ENCODE assay signal across 8 cellular contexts in genomic region chr2:162221064-162221463, GRCh38. TPM values are rescaled to one million over a fixed set of nuclear protein-coding genes. Genes with fewer than 3 reads are reported as not detected.
DNase-seq lines count a peak whose midpoint lies in the region; ATAC-seq and TF ChIP-seq lines count a peak whose summit lies in the region.

No MANE protein-coding gene starts in this region.

- H3K4me3 ChIP-seq in OCI-LY3 (ENCODE audit: low read length) = peak overlapping the region; percentile 67
- no peak overlapping the region for H3K4me3 ChIP-seq in fibroblast of pulmonary artery (replicated peaks; ENCODE audit: low read depth, low read length)
- no peak overlapping the region for H3K4me3 ChIP-seq in neuronal stem cell (ENCODE audit: low read length in 2 of 2)
- H3K4me3 ChIP-seq in thyroid gland (replicated peaks in 1 of 3) = no peak overlapping the region

- no peak overlapping the region for H4K91ac ChIP-seq in neuronal stem cell (ENCODE audit: low read depth, low read length, poor library complexity)

- no peak overlapping the region for H2BK15ac ChIP-seq in neuronal stem cell (ENCODE audit: low read length)

- H3K4me3 Mint-ChIP-seq in activated T-cell treated with anti-CD3 and anti-CD28 coated beads, Interleukin-2, amount 50 U/mL, for 24 hours = no peak overlapping the region

- TF ChIP-seq CTCF in AG09319 (IDR thresholded peaks at IDR 0.05; ENCODE audit: low read depth, low read length) (peak; percentile 62), OCI-LY3 (IDR thresholded peaks at IDR 0.05; ENCODE audit: low read depth, low read length) (peak; percentile 92), fibroblast of pulmonary artery (IDR thresholded peaks at IDR 0.05; ENCODE audit: low read length, missing control alignments) (peak; percentile 98), thyroid gland (IDR thresholded peaks at IDR 0.05) (peak; percentile 60 to 86 (median 66))

- H3K4me2 ChIP-seq in OCI-LY3 (ENCODE audit: low read length) = peak overlapping the region; percentile 74
- H3K4me2 ChIP-seq in neuronal stem cell (ENCODE audit: insufficient read depth, low read length, poor library complexity, severe bottlenecking) = no peak overlapping the region

- H3K9ac ChIP-seq in OCI-LY3 (ENCODE audit: low read length) (peak overlapping the region; percentile 10; the same call in 1 of the 2 replicates), neuronal stem cell (ENCODE audit: low read depth, low read length, poor library complexity) (no peak overlapping the region)

- H3K4me1 Mint-ChIP-seq in activated T-cell treated with anti-CD3 and anti-CD28 coated beads, Interleukin-2, amount 50 U/mL, for 24 hours (ENCODE audit: low read depth) = no peaks in the 10 kb centered on the region

- H3K27me3 ChIP-seq in OCI-LY3 (ENCODE audit: low read depth, low read length) (no peaks in the 10 kb centered on the region), neuronal stem cell (ENCODE audit: control insufficient read depth in 3 of 3, insufficient read depth in 3 of 3, low read depth in 1 of 3, low read length in 3 of 3) (no peaks in the 10 kb centered on the region), thyroid gland (no peaks in the 10 kb centered on the region)

- no CpG with 5 or more reads among the region's 11 CpGs for WGBS in neuronal stem cell (ENCODE audit: extremely low coverage in 2 of 2, insufficient read length in 2 of 2, insufficient replicate concordance in 1 of 2), 2 donors
- 49 to 54% methylated on average over 11 of the region's 11 CpGs for WGBS in thyroid gland, 2 donors

- DNase-seq in AG09319 (ENCODE audit: extremely low read depth, low read depth) (no peak), fibroblast of pulmonary artery (ENCODE audit: low read depth) (peak; percentile 81), neuronal stem cell (ENCODE audit: low spot score) (peak; percentile 48), thyroid gland (peak; percentile 60 to 68)
- peak; percentile 76 for DNase-seq in activated T-cell treated with anti-CD3 and anti-CD28 coated beads, Interleukin-2, amount 50 U/mL, for 24 hours

- no peak overlapping the region for H2AK5ac ChIP-seq in neuronal stem cell (ENCODE audit: low read depth, low read length)

- peak; percentile 96 for ATAC-seq in GM18867 (IDR thresholded peaks at IDR 0.05; ENCODE audit: unreplicated experiment)
- peak; percentile 81 for ATAC-seq in HG03064 (IDR thresholded peaks at IDR 0.05; ENCODE audit: low read depth, unreplicated experiment)

- H2BK12ac ChIP-seq in neuronal stem cell (ENCODE audit: low read length) = no peak overlapping the region

- H3K27me3 Mint-ChIP-seq in activated T-cell treated with anti-CD3 and anti-CD28 coated beads, Interleukin-2, amount 50 U/mL, for 24 hours = peaks cover 20% of the 10 kb centered on the region

- intact Hi-C loops in thyroid gland (cut with DNase I) = loop anchor here (5.0 kb wide), 1 partner anchor 76 kb away; no protein-coding TSS in a partner anchor

- H3K36me3 ChIP-seq in OCI-LY3 (replicated peaks; ENCODE audit: low read depth, low read length) = no peaks in the 10 kb centered on the region
- H3K36me3 ChIP-seq in neuronal stem cell (replicated peaks in 1 of 2; ENCODE audit: control insufficient read depth in 2 of 2, insufficient read depth in 2 of 2, low read length in 2 of 2) = no peaks in the 10 kb centered on the region
- H3K36me3 ChIP-seq in thyroid gland = no peaks in the 10 kb centered on the region

- H2BK5ac ChIP-seq in neuronal stem cell (ENCODE audit: low read length) = no peak overlapping the region

- H3K14ac ChIP-seq in neuronal stem cell (ENCODE audit: low read length) = no peak overlapping the region

- peak overlapping the region; percentile 88 for H2AFZ ChIP-seq in OCI-LY3 (ENCODE audit: low read depth, low read length)
- H2AFZ ChIP-seq in neuronal stem cell (ENCODE audit: low read length) = no peak overlapping the region

- no peak overlapping the region for H4K8ac ChIP-seq in neuronal stem cell (ENCODE audit: low read depth, low read length)

- H3K18ac ChIP-seq in neuronal stem cell (ENCODE audit: low read length) = no peak overlapping the region

- no peak overlapping the region for H3K23ac ChIP-seq in neuronal stem cell (ENCODE audit: low read depth, low read length, poor library complexity)

- H3K79me1 ChIP-seq in neuronal stem cell (ENCODE audit: low read depth, low read length) = no peaks in the 10 kb centered on the region

- no peak overlapping the region for H3K27ac ChIP-seq in OCI-LY3 (ENCODE audit: low read length)
- H3K27ac ChIP-seq in neuronal stem cell (replicated peaks; ENCODE audit: low read length) = no peak overlapping the region
- no peak overlapping the region for H3K27ac ChIP-seq in thyroid gland

- H3K27ac Mint-ChIP-seq in activated T-cell treated with anti-CD3 and anti-CD28 coated beads, Interleukin-2, amount 50 U/mL, for 24 hours = no peak overlapping the region

- no peaks in the 10 kb centered on the region for H3K79me2 ChIP-seq in OCI-LY3 (ENCODE audit: low read length)

- no peaks in the 10 kb centered on the region for H4K20me1 ChIP-seq in OCI-LY3 (ENCODE audit: insufficient read depth, low read length)

- peaks cover 9% of the 10 kb centered on the region for H3K4me1 ChIP-seq in OCI-LY3 (ENCODE audit: low read length)
- H3K4me1 ChIP-seq in neuronal stem cell (ENCODE audit: control insufficient read depth in 2 of 2, insufficient read depth in 1 of 2, low read depth in 1 of 2, low read length in 2 of 2) = no peaks in the 10 kb centered on the region
- H3K4me1 ChIP-seq in thyroid gland = no peaks in the 10 kb centered on the region

- no peaks in the 10 kb centered on the region for H3K36me3 Mint-ChIP-seq in activated T-cell treated with anti-CD3 and anti-CD28 coated beads, Interleukin-2, amount 50 U/mL, for 24 hours (ENCODE audit: low read depth)

- no peak overlapping the region for H2BK120ac ChIP-seq in neuronal stem cell (ENCODE audit: low read depth, low read length)

- H3K4ac ChIP-seq in neuronal stem cell (ENCODE audit: low read length) = no peak overlapping the region

- no peaks in the 10 kb centered on the region for H3K9me3 ChIP-seq in OCI-LY3 (ENCODE audit: insufficient read depth, low read length)
- H3K9me3 ChIP-seq in neuronal stem cell (replicated peaks in 1 of 2; ENCODE audit: control insufficient read depth in 2 of 2, insufficient read depth in 1 of 2, low read depth in 1 of 2, low read length in 2 of 2) = no peaks in the 10 kb centered on the region
- H3K9me3 ChIP-seq in thyroid gland = no peaks in the 10 kb centered on the region

- TF ChIP-seq POLR2A in thyroid gland (IDR thresholded peaks at IDR 0.05) = no peak

- H3K9me3 Mint-ChIP-seq in activated T-cell treated with anti-CD3 and anti-CD28 coated beads, Interleukin-2, amount 50 U/mL, for 24 hours = no peaks in the 10 kb centered on the region

RNA-seq across cellular contexts. Expression of gene FAP, which starts 22.2 kb away (rescaled TPM):
- 0.13 TPM for polyA plus RNA-seq in neuronal stem cell (2013, experiment 1 of 2)
- polyA plus RNA-seq in neuronal stem cell (2013, experiment 2 of 2) = 0.28 TPM
- total RNA-seq in thyroid gland = 10 to 100 TPM in 2 of 4 donors, 1 to 10 TPM in 2; 2.1 to 16.7 (median 8.9) TPM
